Comparison of ENCODE assay signal across 7 cellular contexts in the genomic region with DNA sequence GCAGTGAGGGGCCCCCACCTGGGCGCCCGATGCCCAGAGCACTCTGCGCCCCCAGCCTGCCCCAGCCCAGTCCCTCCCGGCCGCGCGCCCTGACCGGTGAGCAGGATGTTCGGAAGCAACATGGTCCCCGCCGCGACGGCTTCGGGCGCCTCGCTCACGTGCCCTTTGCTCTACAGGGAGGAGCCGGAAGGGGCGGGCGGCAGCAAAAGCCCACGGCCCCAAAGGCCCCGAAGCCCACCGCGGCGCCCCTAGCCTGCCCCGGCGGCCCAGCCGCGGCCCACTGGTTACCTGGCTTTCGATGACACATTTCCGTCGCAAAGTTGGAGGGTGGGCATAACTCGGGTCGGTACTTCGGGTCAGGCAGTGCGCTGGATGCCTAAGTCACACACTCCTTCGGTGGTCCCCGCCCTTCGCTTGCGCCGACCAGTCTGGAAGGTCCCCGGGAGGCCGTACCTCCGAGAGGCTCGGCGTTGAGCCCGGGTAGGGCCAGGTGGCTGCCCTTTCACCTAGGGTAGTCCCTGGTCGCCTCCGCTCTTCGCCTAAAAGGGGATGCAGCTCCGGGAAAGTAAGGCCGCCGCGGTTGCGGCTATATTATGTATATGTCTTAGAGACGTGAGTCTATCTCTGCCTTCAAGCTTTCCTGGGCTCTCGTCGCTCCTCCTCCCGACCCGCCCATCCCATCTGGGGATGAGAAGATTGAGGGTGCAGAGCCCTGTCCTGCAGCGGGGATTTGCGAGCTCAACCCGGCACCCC.
DNase-seq lines count a peak whose midpoint lies in the region; ATAC-seq and FAIRE-seq lines count a peak whose summit lies in the region.

Gene AK6, minus strand, starts transcription at position 152 of the 753 bp plus-strand sequence. Its CDS starts 30 bp downstream, at position 122.
Gene RAD17, plus strand, starts transcription at position 450 of the 753 bp plus-strand sequence. CDS start 2,391 bp downstream, outside the sequence.
Gene TAF9, minus strand, starts transcription at position 152 of the 753 bp plus-strand sequence. CDS start 3,783 bp downstream, outside the sequence.

- peak; percentile 93 for FAIRE-seq in GM18507 (lab: Jason Lieb, UNC)

- peak; percentile 93 for ATAC-seq in HG02981 (IDR thresholded peaks at IDR 0.05; ENCODE audit: unreplicated experiment)

- DNase-seq in GM18507 (ENCODE audit: extremely low spot score, insufficient read length, low read depth): peak; percentile 79
- peak; percentile 88 for DNase-seq in NCI-H2029 treated with DMSO at 0.1 percent for 48 hours (lab: John Stamatoyannopoulos, UW)
- peak; percentile 86 for DNase-seq in T-helper 9 cell
- peak; percentile 96 for DNase-seq in astrocyte of the hippocampus (ENCODE audit: low read depth, low spot score)
- DNase-seq in hippocampal formation (lab: John Stamatoyannopoulos, UW): peak; percentile 91 to 93
- DNase-seq in retina: peak; percentile 100

Comparison
In these comparisons a context has a peak if more than half of its experiments do, and no peak if none do; other contexts are left out.
1. Peak in every context shown above with its lines: DNase-seq and ATAC-seq.